In the genomic region with DNA sequence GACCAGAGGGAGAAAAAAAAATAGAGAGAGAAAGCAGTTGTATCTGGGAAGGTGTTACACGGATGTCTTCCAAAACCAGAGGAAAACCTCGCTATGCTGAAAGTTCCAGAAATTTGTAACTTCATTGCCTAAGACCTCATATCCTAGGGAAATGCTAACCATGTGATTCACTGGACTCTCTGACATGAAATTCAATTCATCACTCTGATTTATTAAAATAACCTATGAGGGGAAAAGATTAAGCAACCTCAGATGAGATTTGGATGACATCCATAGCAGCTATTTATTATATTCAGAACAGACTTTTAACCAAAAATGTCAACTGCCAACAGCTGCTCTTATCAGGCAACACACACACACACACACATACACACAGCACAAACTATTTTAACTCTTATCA, we compare ENCODE assay signal across 24 cellular contexts.
"Had no signal": no experiment of that assay in that cellular context is flagged by ENCODE, and none has a peak within 500 bp of the region (broad histone marks: within the 10 kb centered on the region; RNA-seq: fewer than 3 reads in every experiment).

No MANE protein-coding gene starts in this region.

- H2AFZ ChIP-seq: neural progenitor cell had no signal

- H3K36me3 Mint-ChIP-seq: activated CD8-positive, alpha-beta memory T cell treated with anti-CD3 and anti-CD28 coated beads, Interleukin-2, amount 10 ng/mL, durations not matched to agents 7 days and 5 days; activated naive CD8-positive, alpha-beta T cell treated with anti-CD3 and anti-CD28 coated beads, Interleukin-2, amount 10 ng/mL, durations not matched to agents 7 days and 5 days; naive B cell; neural progenitor cell; T-cell had no signal

- H3K27me3 Mint-ChIP-seq: activated B cell treated with CpG ODN at 0.5 μM for 24 hours; activated CD4-positive, alpha-beta memory T cell treated with anti-CD3 and anti-CD28 coated beads, Interleukin-2, amount 10 ng/mL, durations not matched to agents 7 days and 5 days; activated CD8-positive, alpha-beta memory T cell treated with anti-CD3 and anti-CD28 coated beads, Interleukin-2, amount 10 ng/mL, durations not matched to agents 7 days and 5 days; activated naive CD8-positive, alpha-beta T cell treated with anti-CD3 and anti-CD28 coated beads, Interleukin-2, amount 10 ng/mL, durations not matched to agents 7 days and 5 days; activated T-helper 17 cell treated with anti-CD3 and anti-CD28 coated beads, Interleukin-2, amount 50 U/mL, for 72 hours; naive B cell; T-cell had no signal

- FAIRE-seq: urothelium cell line had no signal

- H3K9ac ChIP-seq: neural progenitor cell had no signal

- H3K9me3 ChIP-seq: esophagus squamous epithelium, left ventricle myocardium inferior, prostate gland, tibial nerve had no signal

- ATAC-seq: activated CD8-positive, alpha-beta memory T cell treated with anti-CD3 and anti-CD28 coated beads, Interleukin-2, amount 10 ng/mL, durations not matched to agents 7 days and 5 days; activated T-helper 17 cell treated with anti-CD3 and anti-CD28 coated beads, Interleukin-2, amount 50 U/mL, for 72 hours; foreskin keratinocyte; mucosa of descending colon; right cardiac atrium; stimulated activated naive CD8-positive, alpha-beta T cell treated with anti-CD3 and anti-CD28 coated beads, Interleukin-15, Interleukin-2, amounts not matched to agents 100 U/mL and 50 U/mL, for 24 hours; T-cell had no signal

- H3K4me3 ChIP-seq: esophagus squamous epithelium, left ventricle myocardium inferior, mucosa of descending colon, neural progenitor cell, prostate gland, tibial nerve had no signal

- H3K36me3 ChIP-seq: brain microvascular endothelial cell, esophagus squamous epithelium, left ventricle myocardium inferior, neural progenitor cell, prostate gland, tibial nerve had no signal

- H3K4me2 ChIP-seq: neural progenitor cell had no signal

- H3K9me3 Mint-ChIP-seq: neural progenitor cell had no signal

- H3K27ac Mint-ChIP-seq: activated B cell treated with CpG ODN at 0.5 μM for 24 hours; activated CD4-positive, alpha-beta memory T cell treated with anti-CD3 and anti-CD28 coated beads, Interleukin-2, amount 10 ng/mL, durations not matched to agents 7 days and 5 days; activated CD8-positive, alpha-beta memory T cell treated with anti-CD3 and anti-CD28 coated beads, Interleukin-2, amount 10 ng/mL, durations not matched to agents 7 days and 5 days; activated naive CD8-positive, alpha-beta T cell treated with anti-CD3 and anti-CD28 coated beads, Interleukin-2, amount 10 ng/mL, durations not matched to agents 7 days and 5 days; activated T-helper 17 cell treated with anti-CD3 and anti-CD28 coated beads, Interleukin-2, amount 50 U/mL, for 72 hours; naive B cell; neural progenitor cell; T-cell had no signal

- H3K27me3 ChIP-seq: brain microvascular endothelial cell, esophagus squamous epithelium, foreskin keratinocyte, neural progenitor cell, tibial nerve had no signal

- H3K27ac ChIP-seq: brain microvascular endothelial cell, esophagus squamous epithelium, foreskin keratinocyte, left ventricle myocardium inferior, neural progenitor cell, prostate gland, tibial nerve had no signal

- H3K4me3 Mint-ChIP-seq: activated B cell treated with CpG ODN at 0.5 μM for 24 hours; activated CD4-positive, alpha-beta memory T cell treated with anti-CD3 and anti-CD28 coated beads, Interleukin-2, amount 10 ng/mL, durations not matched to agents 7 days and 5 days; activated CD8-positive, alpha-beta memory T cell treated with anti-CD3 and anti-CD28 coated beads, Interleukin-2, amount 10 ng/mL, durations not matched to agents 7 days and 5 days; activated naive CD8-positive, alpha-beta T cell treated with anti-CD3 and anti-CD28 coated beads, Interleukin-2, amount 10 ng/mL, durations not matched to agents 7 days and 5 days; activated T-helper 17 cell treated with anti-CD3 and anti-CD28 coated beads, Interleukin-2, amount 50 U/mL, for 72 hours; naive B cell; neural progenitor cell; T-cell had no signal

- H3K4me1 ChIP-seq: esophagus squamous epithelium, foreskin keratinocyte, left ventricle myocardium inferior, neural progenitor cell, prostate gland, tibial nerve had no signal

- H3K4me1 Mint-ChIP-seq: activated B cell treated with CpG ODN at 0.5 μM for 24 hours; activated CD4-positive, alpha-beta memory T cell treated with anti-CD3 and anti-CD28 coated beads, Interleukin-2, amount 10 ng/mL, durations not matched to agents 7 days and 5 days; activated CD8-positive, alpha-beta memory T cell treated with anti-CD3 and anti-CD28 coated beads, Interleukin-2, amount 10 ng/mL, durations not matched to agents 7 days and 5 days; activated naive CD8-positive, alpha-beta T cell treated with anti-CD3 and anti-CD28 coated beads, Interleukin-2, amount 10 ng/mL, durations not matched to agents 7 days and 5 days; activated T-helper 17 cell treated with anti-CD3 and anti-CD28 coated beads, Interleukin-2, amount 50 U/mL, for 72 hours; naive B cell; neural progenitor cell; T-cell had no signal

- DNase-seq: activated B cell treated with CpG ODN at 0.5 μM for 24 hours; activated CD4-positive, alpha-beta memory T cell treated with anti-CD3 and anti-CD28 coated beads, Interleukin-2, amount 10 ng/mL, durations not matched to agents 7 days and 5 days; activated CD4-positive, alpha-beta T cell treated with anti-CD3 and anti-CD28 coated beads for 4 hours; activated CD8-positive, alpha-beta memory T cell treated with anti-CD3 and anti-CD28 coated beads, Interleukin-2, amount 10 ng/mL, durations not matched to agents 7 days and 5 days; activated naive CD4-positive, alpha-beta T cell; activated naive CD8-positive, alpha-beta T cell treated with anti-CD3 and anti-CD28 coated beads, Interleukin-2, amount 10 ng/mL, durations not matched to agents 7 days and 5 days; brain microvascular endothelial cell; cerebellar nuclear complex; effector CD8-positive, alpha-beta T cell; esophagus squamous epithelium; kidney glomerular epithelial cell; left ventricle myocardium inferior; mucosa of descending colon; naive B cell; right cardiac atrium; stimulated activated naive CD8-positive, alpha-beta T cell treated with anti-CD3 and anti-CD28 coated beads, Interleukin-15, Interleukin-2, amounts not matched to agents 100 U/mL and 50 U/mL, for 24 hours; substantia nigra; T-cell had no signal
